ENCODE assay signal across 1 cellular context in genomic region chr4:2424581-2424980, GRCh38.
TF ChIP-seq lines count a peak whose summit lies in the region.

No MANE protein-coding gene starts in this region.

TF ChIP-seq in H1, 55 proteins besides CTCF, POLR2A, EP300 and RAD21:
- TF ChIP-seq ZNF274 (IDR thresholded peaks at IDR 0.05; ENCODE audit: borderline replicate concordance, extremely low read depth, low read length) (no peak), EZH2 (IDR thresholded peaks at IDR 0.05; ENCODE audit: low read depth, low read length, severe bottlenecking) (no peak), RFX5 (IDR thresholded peaks at IDR 0.05; ENCODE audit: borderline replicate concordance, low read depth, low read length) (no peak), USF2 (IDR thresholded peaks at IDR 0.05; ENCODE audit: low read length) (no peak)
